27 cellular contexts compared by ENCODE assay signal in genomic region chr3:124177070-124177469, GRCh38.
"Had no signal": no experiment of that assay in that cellular context is flagged by ENCODE, and none has a peak within 500 bp of the region (broad histone marks: within the 10 kb centered on the region; RNA-seq: fewer than 3 reads in every experiment).

No MANE protein-coding gene starts in this region.

- H3K4me3 Mint-ChIP-seq: activated CD4-positive, alpha-beta memory T cell treated with anti-CD3 and anti-CD28 coated beads, Interleukin-2, amount 10 ng/mL, durations not matched to agents 7 days and 5 days; activated CD4-positive, alpha-beta T cell treated with anti-CD3 and anti-CD28 coated beads, Interleukin-2, amount 10 ng/mL, durations not matched to agents 7 days and 5 days; activated naive CD4-positive, alpha-beta T cell treated with anti-CD3 and anti-CD28 coated beads, Interleukin-2, amount 10 ng/mL, durations not matched to agents 7 days and 5 days; activated naive CD8-positive, alpha-beta T cell treated with anti-CD3 and anti-CD28 coated beads, Interleukin-2, amount 10 ng/mL, durations not matched to agents 7 days and 5 days; activated T-cell treated with anti-CD3 and anti-CD28 coated beads, Interleukin-2, amount 50 U/mL, for 24 hours; activated T-cell treated with anti-CD3 and anti-CD28 coated beads, Interleukin-2, amount 50 U/mL, for 72 hours; brain; central memory CD8-positive, alpha-beta T cell; dendritic cell treated with granulocyte-macrophage colony-stimulating factor and Interleukin-4, amounts not matched to agents 40 ng/mL and 50 ng/mL, for 4 days; effector memory CD8-positive, alpha-beta T cell; T-helper 17 cell; T-helper 2 cell treated with Interferon-gamma antibody and Interleukin-4, amounts not matched to agents 5 μg/mL and 100 μg/mL, for 36 hours had no signal

- DNase-seq: activated CD4-positive, alpha-beta memory T cell treated with anti-CD3 and anti-CD28 coated beads, Interleukin-2, amount 10 ng/mL, durations not matched to agents 7 days and 5 days; activated CD4-positive, alpha-beta T cell treated with anti-CD3 and anti-CD28 coated beads for 1 hour; activated CD4-positive, alpha-beta T cell treated with anti-CD3 and anti-CD28 coated beads for 4 hours; activated CD4-positive, alpha-beta T cell treated with anti-CD3 and anti-CD28 coated beads, Interleukin-2, amount 10 ng/mL, durations not matched to agents 7 days and 5 days; activated CD4-positive, alpha-beta T cell treated with anti-CD3 and anti-CD28 coated beads, Interleukin-2, amount 50 U/mL, for 4 hours; activated CD8-positive, alpha-beta memory T cell treated with anti-CD3 and anti-CD28 coated beads, Interleukin-2, amount 50 U/mL, for 48 hours; activated gamma-delta T cell; activated naive CD4-positive, alpha-beta T cell; activated naive CD4-positive, alpha-beta T cell treated with anti-CD3 and anti-CD28 coated beads, Interleukin-2, amount 10 ng/mL, durations not matched to agents 7 days and 5 days; activated naive CD8-positive, alpha-beta T cell treated with anti-CD3 and anti-CD28 coated beads, Interleukin-2, amount 10 ng/mL, durations not matched to agents 7 days and 5 days; activated T-cell treated with anti-CD3 and anti-CD28 coated beads for 4 hours; activated T-cell treated with anti-CD3 and anti-CD28 coated beads, Interleukin-2, amount 50 U/mL, for 24 hours; activated T-cell treated with anti-CD3 and anti-CD28 coated beads, Interleukin-2, amount 50 U/mL, for 72 hours; effector CD4-positive, alpha-beta T cell; effector memory CD8-positive, alpha-beta T cell; erythroblast; foreskin keratinocyte; T-helper 1 cell; T-helper 17 cell; T1000; WERI-Rb-1 had no signal

- H3K36me3 Mint-ChIP-seq: activated naive CD4-positive, alpha-beta T cell treated with anti-CD3 and anti-CD28 coated beads, Interleukin-2, amount 10 ng/mL, durations not matched to agents 7 days and 5 days; activated naive CD4-positive, alpha-beta T cell treated with anti-CD3 and anti-CD28 coated beads, Interleukin-2, amount 50 U/mL, for 72 hours; activated naive CD8-positive, alpha-beta T cell treated with anti-CD3 and anti-CD28 coated beads, Interleukin-2, amount 10 ng/mL, durations not matched to agents 7 days and 5 days had no signal

- ATAC-seq: activated naive CD4-positive, alpha-beta T cell treated with anti-CD3 and anti-CD28 coated beads, Interleukin-2, amount 50 U/mL, for 72 hours; activated T-cell treated with anti-CD3 and anti-CD28 coated beads, Interleukin-2, amount 50 U/mL, for 72 hours; effector memory CD8-positive, alpha-beta T cell; foreskin keratinocyte; gastroesophageal sphincter; T-helper 17 cell had no signal

- H3K27ac Mint-ChIP-seq: activated CD4-positive, alpha-beta memory T cell treated with anti-CD3 and anti-CD28 coated beads, Interleukin-2, amount 10 ng/mL, durations not matched to agents 7 days and 5 days; activated CD4-positive, alpha-beta T cell treated with anti-CD3 and anti-CD28 coated beads, Interleukin-2, amount 10 ng/mL, durations not matched to agents 7 days and 5 days; activated naive CD4-positive, alpha-beta T cell treated with anti-CD3 and anti-CD28 coated beads, Interleukin-2, amount 10 ng/mL, durations not matched to agents 7 days and 5 days; activated naive CD4-positive, alpha-beta T cell treated with anti-CD3 and anti-CD28 coated beads, Interleukin-2, amount 50 U/mL, for 72 hours; activated naive CD8-positive, alpha-beta T cell treated with anti-CD3 and anti-CD28 coated beads, Interleukin-2, amount 10 ng/mL, durations not matched to agents 7 days and 5 days; activated T-cell treated with anti-CD3 and anti-CD28 coated beads, Interleukin-2, amount 50 U/mL, for 24 hours; activated T-cell treated with anti-CD3 and anti-CD28 coated beads, Interleukin-2, amount 50 U/mL, for 72 hours; dendritic cell treated with granulocyte-macrophage colony-stimulating factor and Interleukin-4, amounts not matched to agents 40 ng/mL and 50 ng/mL, for 4 days; effector memory CD8-positive, alpha-beta T cell; T-helper 17 cell; T-helper 2 cell treated with Interferon-gamma antibody and Interleukin-4, amounts not matched to agents 5 μg/mL and 100 μg/mL, for 36 hours had no signal

- H3K27me3 Mint-ChIP-seq: activated CD4-positive, alpha-beta T cell treated with anti-CD3 and anti-CD28 coated beads, Interleukin-2, amount 10 ng/mL, durations not matched to agents 7 days and 5 days; activated naive CD8-positive, alpha-beta T cell treated with anti-CD3 and anti-CD28 coated beads, Interleukin-2, amount 10 ng/mL, durations not matched to agents 7 days and 5 days; brain; central memory CD8-positive, alpha-beta T cell had no signal

- H3K9me3 Mint-ChIP-seq: activated CD4-positive, alpha-beta memory T cell treated with anti-CD3 and anti-CD28 coated beads, Interleukin-2, amount 10 ng/mL, durations not matched to agents 7 days and 5 days; activated CD4-positive, alpha-beta T cell treated with anti-CD3 and anti-CD28 coated beads, Interleukin-2, amount 10 ng/mL, durations not matched to agents 7 days and 5 days; activated naive CD4-positive, alpha-beta T cell treated with anti-CD3 and anti-CD28 coated beads, Interleukin-2, amount 10 ng/mL, durations not matched to agents 7 days and 5 days; activated naive CD8-positive, alpha-beta T cell treated with anti-CD3 and anti-CD28 coated beads, Interleukin-2, amount 10 ng/mL, durations not matched to agents 7 days and 5 days; activated T-cell treated with anti-CD3 and anti-CD28 coated beads, Interleukin-2, amount 50 U/mL, for 24 hours; activated T-cell treated with anti-CD3 and anti-CD28 coated beads, Interleukin-2, amount 50 U/mL, for 72 hours; central memory CD8-positive, alpha-beta T cell; dendritic cell treated with granulocyte-macrophage colony-stimulating factor and Interleukin-4, amounts not matched to agents 40 ng/mL and 50 ng/mL, for 4 days; T-helper 2 cell treated with Interferon-gamma antibody and Interleukin-4, amounts not matched to agents 5 μg/mL and 100 μg/mL, for 36 hours had no signal

- H3K4me1 Mint-ChIP-seq: activated CD4-positive, alpha-beta memory T cell treated with anti-CD3 and anti-CD28 coated beads, Interleukin-2, amount 10 ng/mL, durations not matched to agents 7 days and 5 days; activated CD4-positive, alpha-beta T cell treated with anti-CD3 and anti-CD28 coated beads, Interleukin-2, amount 10 ng/mL, durations not matched to agents 7 days and 5 days; activated naive CD4-positive, alpha-beta T cell treated with anti-CD3 and anti-CD28 coated beads, Interleukin-2, amount 10 ng/mL, durations not matched to agents 7 days and 5 days; activated naive CD8-positive, alpha-beta T cell treated with anti-CD3 and anti-CD28 coated beads, Interleukin-2, amount 10 ng/mL, durations not matched to agents 7 days and 5 days; central memory CD8-positive, alpha-beta T cell; T-helper 17 cell had no signal
